11 cellular contexts compared by ENCODE assay signal in the genomic region with DNA sequence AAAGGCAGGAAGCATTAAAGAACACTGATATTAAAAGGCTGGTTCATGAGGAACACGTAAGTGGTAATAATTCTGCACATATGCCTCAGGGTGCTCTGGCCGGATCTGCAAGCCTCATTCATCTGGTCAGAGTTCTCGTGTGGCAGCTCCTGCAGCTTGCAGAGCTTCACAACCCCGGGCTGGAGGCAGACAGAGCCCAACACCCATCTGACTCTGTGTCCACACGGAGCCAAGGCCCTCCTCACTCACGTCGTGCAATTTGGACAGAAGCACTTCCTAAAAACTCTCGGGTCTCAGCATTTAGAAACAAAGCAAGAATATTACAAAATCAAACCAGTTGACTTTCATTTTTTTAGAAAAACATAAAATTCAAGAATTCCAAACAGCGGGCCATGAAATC.
DNase-seq lines count a peak whose midpoint lies in the region; TF ChIP-seq lines count a peak whose summit lies in the region.
"Had no signal": no experiment of that assay in that cellular context is flagged by ENCODE, and none has a peak within 500 bp of the region (broad histone marks: within the 10 kb centered on the region; RNA-seq: fewer than 3 reads in every experiment).

No MANE protein-coding gene starts in this region.

- DNase-seq in BJ (ENCODE audit: low read depth) (peak; percentile 70), SKM-1 treated with dmso at 0.1 percent for 144 hours (lab: John Stamatoyannopoulos, UW; ENCODE audit: unreplicated experiment) (peak; percentile 71), foreskin fibroblast (peak; percentile 83 to 94), osteocyte (ENCODE audit: extremely low spot score, unreplicated experiment) (no peak), mesendoderm (no peak)
- DNase-seq in activated naive CD4-positive, alpha-beta T cell (lab: John Stamatoyannopoulos, UW), result no peak
- DNase-seq in stimulated activated CD4-positive, alpha-beta T cell treated with anti-CD3 and anti-CD28 coated beads, Interleukin-2, amount 100 ng/mL, for 24 hours, result no peak
- DNase-seq in stimulated activated naive CD4-positive, alpha-beta T cell (lab: John Stamatoyannopoulos, UW), result no peak
- DNase-seq: CD4-positive, alpha-beta memory T cell; small intestine had no signal

- no peak overlapping the region for H2BK15ac ChIP-seq in mesendoderm (replicated peaks; ENCODE audit: low read depth)

- H3K9ac ChIP-seq in mesendoderm (ENCODE audit: low read length), result no peak overlapping the region

- no peak overlapping the region for H3K27ac ChIP-seq in mesendoderm (ENCODE audit: low read depth, low read length)

- no peak overlapping the region for H3K4me3 Mint-ChIP-seq in osteocyte (ENCODE audit: unreplicated experiment)
- H3K4me3 Mint-ChIP-seq: CD4-positive, alpha-beta memory T cell had no signal

- no peak overlapping the region for H2AK5ac ChIP-seq in mesendoderm (ENCODE audit: low read length)

- no peak overlapping the region for H2BK120ac ChIP-seq in mesendoderm (ENCODE audit: low read depth, low read length)

- POLR2A ChIA-PET in BJ (lab: Charles Lee), result no interaction called here

- no peaks in the 10 kb centered on the region for H3K27me3 Mint-ChIP-seq in osteocyte (ENCODE audit: unreplicated experiment)

- H3K4me1 Mint-ChIP-seq in osteocyte (ENCODE audit: unreplicated experiment), result peaks cover 42% of the 10 kb centered on the region
- H3K4me1 Mint-ChIP-seq: CD4-positive, alpha-beta memory T cell had no signal

- TF ChIP-seq CTCF in BJ (IDR thresholded peaks at IDR 0.05; ENCODE audit: insufficient read depth, low read depth, low read length), result no peak
- TF ChIP-seq CTCF in foreskin fibroblast (IDR thresholded peaks at IDR 0.05; ENCODE audit: low read depth, low read length), result no peak
- no peak for TF ChIP-seq CTCF in osteocyte (IDR thresholded peaks at IDR 0.05)

- no peak overlapping the region for H3K23ac ChIP-seq in mesendoderm (ENCODE audit: low read length)

- peaks cover 15% of the 10 kb centered on the region for H3K36me3 Mint-ChIP-seq in osteocyte (ENCODE audit: unreplicated experiment)
- H3K36me3 Mint-ChIP-seq: CD4-positive, alpha-beta memory T cell had no signal

- H3K4me3 ChIP-seq in BJ (ENCODE audit: low read depth, low read length) (no peak overlapping the region), foreskin fibroblast (ENCODE audit: low read depth in 1 of 2, low read length in 2 of 2) (peak overlapping the region in 1 of 2 donors; percentile 26), mesendoderm (ENCODE audit: low read length) (no peak overlapping the region)
- H3K4me3 ChIP-seq: GM12878 had no signal

- CTCF ChIA-PET in BJ (lab: Yijun Ruan, JAX), result no interaction called here

- no peak overlapping the region for H3K4me2 ChIP-seq in mesendoderm (ENCODE audit: low read length)

- no peak overlapping the region for H4K5ac ChIP-seq in mesendoderm (ENCODE audit: low read length)

- H3K27me3 ChIP-seq in BJ (ENCODE audit: control insufficient read depth, insufficient read depth, low read length) (no peaks in the 10 kb centered on the region), mesendoderm (ENCODE audit: insufficient read depth, low read length, poor library complexity) (no peaks in the 10 kb centered on the region)

- H3K18ac ChIP-seq in mesendoderm (ENCODE audit: low read length), result no peak overlapping the region

- no peak overlapping the region for H3K4ac ChIP-seq in mesendoderm (ENCODE audit: low read depth, low read length)

- H3K4me1 ChIP-seq in mesendoderm (ENCODE audit: control insufficient read depth, low read depth, low read length), result no peaks in the 10 kb centered on the region

- WGBS in mesendoderm (ENCODE audit: extremely low coverage, insufficient coverage, low lambda C conversion rate), result no CpG with 5 or more reads among the region's 9 CpGs

- no peak overlapping the region for H2BK5ac ChIP-seq in mesendoderm (ENCODE audit: low read length)

- no peak overlapping the region for H4K8ac ChIP-seq in mesendoderm (ENCODE audit: low read depth, low read length)

- H3K79me1 ChIP-seq in mesendoderm (ENCODE audit: low read length), result no peaks in the 10 kb centered on the region

- H3K36me3 ChIP-seq in BJ (ENCODE audit: control insufficient read depth, insufficient read depth, low read length), result peaks cover 8% of the 10 kb centered on the region; the same call in 1 of the 2 replicates
- H3K36me3 ChIP-seq in mesendoderm (ENCODE audit: control insufficient read depth, insufficient read depth, low read length), result no peaks in the 10 kb centered on the region

- peak overlapping the region; percentile 76 for H3K27ac Mint-ChIP-seq in osteocyte (ENCODE audit: unreplicated experiment)
- H3K27ac Mint-ChIP-seq: CD4-positive, alpha-beta memory T cell had no signal

- H3K9me3 Mint-ChIP-seq in osteocyte (ENCODE audit: unreplicated experiment), result no peaks in the 10 kb centered on the region
- H3K9me3 Mint-ChIP-seq: CD4-positive, alpha-beta memory T cell had no signal

- no peaks in the 10 kb centered on the region for H3K79me2 ChIP-seq in mesendoderm (ENCODE audit: control insufficient read depth, insufficient read depth, low read length)

- no peak overlapping the region for H3K56ac ChIP-seq in mesendoderm (ENCODE audit: low read length)

Comparison
In these comparisons a context has a peak if more than half of its experiments do, and no peak if none do; other contexts are left out.
1. DNase-seq: peak in BJ (single experiment), SKM-1 treated with dmso at 0.1 percent for 144 hours (single experiment) and foreskin fibroblast (2 of 2); none in osteocyte (single experiment), activated naive CD4-positive, alpha-beta T cell (0 of 4), mesendoderm (single experiment), stimulated activated CD4-positive, alpha-beta T cell treated with anti-CD3 and anti-CD28 coated beads, Interleukin-2, amount 100 ng/mL, for 24 hours (0 of 2) and stimulated activated naive CD4-positive, alpha-beta T cell (0 of 6).